ENCODE assay signal across 24 cellular contexts in the genomic region with DNA sequence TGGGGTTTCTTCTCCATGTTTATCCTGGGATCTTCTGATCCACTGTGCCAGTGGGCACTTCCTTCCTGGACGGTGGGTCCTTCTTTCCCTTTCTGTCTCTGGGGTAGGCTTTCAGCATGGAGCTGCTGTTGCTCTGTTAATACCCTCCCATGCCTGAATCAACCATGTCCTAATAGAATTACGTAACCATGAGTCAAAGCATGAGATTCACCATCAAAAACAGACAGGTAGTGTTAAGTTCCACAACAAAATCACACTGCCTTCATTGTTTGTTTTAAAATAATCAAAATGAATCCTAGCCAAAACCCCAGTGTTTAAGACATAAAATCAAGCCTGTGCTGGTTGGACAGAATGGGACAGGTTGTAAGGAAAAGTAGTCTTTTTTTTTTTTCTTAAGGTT. TPM values are rescaled to one million over a fixed set of nuclear protein-coding genes. Genes with fewer than 3 reads are reported as not detected.
A peak's percentile ranks its signal among the peaks of the same experiment; 100 is the strongest.
DNase-seq lines count a peak whose midpoint lies in the region; ATAC-seq and TF ChIP-seq lines count a peak whose summit lies in the region.
"Had no signal": no experiment of that assay in that cellular context is flagged by ENCODE, and none has a peak within 500 bp of the region (broad histone marks: within the 10 kb centered on the region; RNA-seq: fewer than 3 reads in every experiment).

No MANE protein-coding gene starts in this region.

- in situ Hi-C loops in SK-MEL-5 (cut with HindIII; ENCODE audit: low pct_unique_long_range_greater_than_20kb, low sequenced_read_pairs): no loop called here

- BruUV-seq in MCF 10A (replicated peaks; lab: Mats Ljungman, UMichigan): no TSS peak

- H3K4me1 Mint-ChIP-seq in MCF 10A (ENCODE audit: insufficient read depth, unreplicated experiment): peaks cover 4% of the 10 kb centered on the region
- H3K4me1 Mint-ChIP-seq: CD8-positive, alpha-beta memory T cell had no signal

- no peaks in the 10 kb centered on the region for H3K9me3 Mint-ChIP-seq in MCF 10A (ENCODE audit: unreplicated experiment)

- peaks cover 13% of the 10 kb centered on the region for H3K27me3 Mint-ChIP-seq in MCF 10A (ENCODE audit: insufficient read depth, unreplicated experiment)

- H3K9me3 ChIP-seq in breast epithelium: no peaks in the 10 kb centered on the region
- H3K9me3 ChIP-seq in upper lobe of left lung: no peaks in the 10 kb centered on the region
- no peaks in the 10 kb centered on the region for H3K9me3 ChIP-seq in BE2C
- H3K9me3 ChIP-seq: SJSA1 had no signal

- H3K27me3 ChIP-seq in breast epithelium (no peaks in the 10 kb centered on the region), foreskin keratinocyte (no peaks in the 10 kb centered on the region), upper lobe of left lung (no peaks in the 10 kb centered on the region), BE2C (no peaks in the 10 kb centered on the region)

- WGBS in upper lobe of left lung, 2 donors: 69 to 82% methylated on average over 2 of the region's 2 CpGs

- TF ChIP-seq POLR2A in breast epithelium (IDR thresholded peaks at IDR 0.05): no peak
- TF ChIP-seq POLR2A in upper lobe of left lung (IDR thresholded peaks at IDR 0.05): no peak

- H3K27ac ChIP-seq in breast epithelium: peak overlapping the region in 1 of 2 donors; percentile 43
- no peak overlapping the region for H3K27ac ChIP-seq in foreskin keratinocyte
- no peak overlapping the region for H3K27ac ChIP-seq in upper lobe of left lung
- H3K27ac ChIP-seq: SJSA1 had no signal

- POLR2A ChIA-PET in MCF 10A (lab: Yijun Ruan, JAX): interaction anchor here (0.9 kb wide), 3 partner anchors 10 to 71 kb away, joined by 3 read pairs; no protein-coding TSS in a partner anchor

- intact Hi-C loops in MCF 10A (cut with micrococcal nuclease): no loop called here
- intact Hi-C loops in breast epithelium (cut with DNase I; ENCODE audit: low total_unique reads): no loop called here

- ATAC-seq in foreskin keratinocyte (peak; percentile 84), upper lobe of left lung (ENCODE audit: low FRiP score in 2 of 2) (no peak)
- ATAC-seq in stimulated activated naive CD8-positive, alpha-beta T cell treated with anti-CD3 and anti-CD28 coated beads, Interleukin-15, Interleukin-2, amounts not matched to agents 100 U/mL and 50 U/mL, for 24 hours: no peak
- ATAC-seq: HCT116, Panc1 had no signal

- H3K4me1 ChIP-seq in breast epithelium (no peaks in the 10 kb centered on the region), foreskin keratinocyte (no peaks in the 10 kb centered on the region), upper lobe of left lung (no peaks in the 10 kb centered on the region), BE2C (no peaks in the 10 kb centered on the region)
- H3K4me1 ChIP-seq: SJSA1 had no signal

- TF ChIP-seq EP300 in upper lobe of left lung (IDR thresholded peaks at IDR 0.05): no peak

- DNase-seq in MCF 10A (ENCODE audit: unreplicated experiment) (peak; percentile 33), breast epithelium (ENCODE audit: low spot score in 2 of 2) (no peak), SK-MEL-5 (ENCODE audit: low read depth, low spot score) (peak; percentile 18), foreskin keratinocyte (peak; percentile 67 to 73), upper lobe of left lung (no peak), BE2C (no peak)
- DNase-seq in stimulated activated naive CD8-positive, alpha-beta T cell treated with anti-CD3 and anti-CD28 coated beads, Interleukin-15, Interleukin-2, amounts not matched to agents 100 U/mL and 50 U/mL, for 24 hours: no peak
- DNase-seq: 8988T; C1 segment of cervical spinal cord; Calu3; CD8-positive, alpha-beta memory T cell; DMS153; GDM1; Kasumi-1; MM.1S; NCI-H1105; NCI-H146; NCI-H2029; NCI-H2227 treated with DMSO at 0.1 percent for 48 hours; NCI-H510A; NK-92 treated with Interleukin-12 subunit alpha and Interleukin-12 subunit beta, amount 100 ng/mL, for 24 hours had no signal

- TF ChIP-seq CTCF in MCF 10A (IDR thresholded peaks at IDR 0.05; ENCODE audit: unreplicated experiment) (no peak), breast epithelium (IDR thresholded peaks at IDR 0.05) (no peak), foreskin keratinocyte (conservative IDR thresholded peaks at IDR 0.05) (no peak), upper lobe of left lung (IDR thresholded peaks at IDR 0.05) (no peak), BE2C (IDR thresholded peaks at IDR 0.05; ENCODE audit: low read depth, low read length) (no peak)

- H3K27ac Mint-ChIP-seq in MCF 10A (ENCODE audit: low read depth, unreplicated experiment): no peak overlapping the region
- H3K27ac Mint-ChIP-seq: CD8-positive, alpha-beta memory T cell had no signal

- H3K4me3 Mint-ChIP-seq in MCF 10A (ENCODE audit: unreplicated experiment): no peak overlapping the region
- H3K4me3 Mint-ChIP-seq: CD8-positive, alpha-beta memory T cell had no signal

- no peaks in the 10 kb centered on the region for H3K36me3 ChIP-seq in breast epithelium
- no peaks in the 10 kb centered on the region for H3K36me3 ChIP-seq in upper lobe of left lung
- H3K36me3 ChIP-seq in BE2C: no peaks in the 10 kb centered on the region
- H3K36me3 ChIP-seq: SJSA1 had no signal

- H3K36me3 Mint-ChIP-seq in MCF 10A (ENCODE audit: insufficient read depth, unreplicated experiment): no peaks in the 10 kb centered on the region
- H3K36me3 Mint-ChIP-seq: CD8-positive, alpha-beta memory T cell had no signal

- no peak overlapping the region for H3K4me3 ChIP-seq in breast epithelium
- no peak overlapping the region for H3K4me3 ChIP-seq in upper lobe of left lung
- H3K4me3 ChIP-seq in BE2C (ENCODE audit: low read depth, low read length): no peak overlapping the region
- H3K4me3 ChIP-seq: SJSA1 had no signal

- CTCF ChIA-PET in MCF 10A (lab: Yijun Ruan, JAX): interaction anchor here (0.6 to 14.8 kb wide), 3 partner anchors 60 to 346 kb away, joined by 3 to 347 read pairs (median 19); no protein-coding TSS in a partner anchor

RNA-seq across cellular contexts. Expression of a gene that starts 37.5 kb away (rescaled TPM):
- total RNA-seq in MCF 10A (2022) (1.6 and 2.3 TPM in 2 replicates), breast epithelium (10 to 100 TPM in 1 of 3 donors, 1 to 10 TPM in 2; 6.6 to 15.4 (median 7.5) TPM), foreskin keratinocyte (1.3 and 4.4 TPM in 2 replicates), upper lobe of left lung (1 to 10 TPM in 5 of 6 donors, under 1 TPM in 1; 1.00 to 6.7 (median 3.5) TPM)
- 18.8 and 27.4 TPM in 2 replicates for total RNA-seq in SK-MEL-5 (2014; rRNA removed; shearing (Covaris generic))
- 11.9 and 14.6 TPM in 2 replicates for polyA plus RNA-seq in SK-MEL-5 (2015; cell fraction: cytosol; rRNA removed)
- polyA plus RNA-seq in SK-MEL-5 (2015; cell fraction: nucleus; rRNA removed): 7.3 and 14.3 TPM in 2 replicates
- 0.31 and 1.1 TPM in 2 replicates for polyA plus RNA-seq in foreskin keratinocyte
- polyA plus RNA-seq in BE2C (2012; ENCODE audit: insufficient read depth, insufficient read length, low read depth): 0.19 TPM
- polyA plus RNA-seq: CD8-positive, alpha-beta memory T cell had no signal

Comparison
In these comparisons a context has a peak if more than half of its experiments do, and no peak if none do; other contexts are left out.
1. DNase-seq: peak in MCF 10A (single experiment), SK-MEL-5 (single experiment) and foreskin keratinocyte (2 of 2); none in breast epithelium (0 of 2), upper lobe of left lung (0 of 2), stimulated activated naive CD8-positive, alpha-beta T cell treated with anti-CD3 and anti-CD28 coated beads, Interleukin-15, Interleukin-2, amounts not matched to agents 100 U/mL and 50 U/mL, for 24 hours (single experiment) and BE2C (single experiment).